ENCODE assay signal across 20 cellular contexts in genomic region chr7:159023746-159024145, GRCh38.
DNase-seq lines count a peak whose midpoint lies in the region; ATAC-seq and TF ChIP-seq lines count a peak whose summit lies in the region.
"Had no signal": no experiment of that assay in that cellular context is flagged by ENCODE, and none has a peak within 500 bp of the region (broad histone marks: within the 10 kb centered on the region; RNA-seq: fewer than 3 reads in every experiment).

No MANE protein-coding gene starts in this region.

- H2AFZ ChIP-seq in PC-3 (ENCODE audit: low read length): no peak overlapping the region
- H2AFZ ChIP-seq in mesenchymal stem cell (ENCODE audit: low read depth, low read length): no peak overlapping the region

- TF ChIP-seq POLR2A in suprapubic skin (IDR thresholded peaks at IDR 0.05): no peak

- no peak overlapping the region for H3K4ac ChIP-seq in mesenchymal stem cell (ENCODE audit: low read depth in 1 of 2, low read length in 2 of 2)

- H2BK15ac ChIP-seq in mesenchymal stem cell (ENCODE audit: low read depth, poor library complexity, severe bottlenecking): no peak overlapping the region

- no peaks in the 10 kb centered on the region for H3F3A ChIP-seq in PC-3 (ENCODE audit: low read length, unreplicated experiment)

- H4K20me1 ChIP-seq in PC-3 (ENCODE audit: low read length): no peaks in the 10 kb centered on the region

- no peak overlapping the region for H3K14ac ChIP-seq in mesenchymal stem cell (ENCODE audit: low read length in 2 of 2)

- TF ChIP-seq CTCF in PC-3 (conservative IDR thresholded peaks at IDR 0.05; ENCODE audit: low read depth, low read length) (no peak), suprapubic skin (IDR thresholded peaks at IDR 0.05) (no peak), foreskin keratinocyte (conservative IDR thresholded peaks at IDR 0.05) (no peak)

- H3K27me3 ChIP-seq in PC-3 (ENCODE audit: low read length) (no peaks in the 10 kb centered on the region), mesenchymal stem cell (ENCODE audit: control insufficient read depth in 1 of 2, insufficient read depth in 1 of 2, low read length in 2 of 2) (peaks cover 0 to 37% of the 10 kb centered on the region in 2 experiments), suprapubic skin (peaks cover 5% of the 10 kb centered on the region), foreskin keratinocyte (no peaks in the 10 kb centered on the region)

- no peak overlapping the region for H2BK12ac ChIP-seq in mesenchymal stem cell (ENCODE audit: low read length in 2 of 2)

- H3K4me3 ChIP-seq in PC-3 (ENCODE audit: low read length) (no peak overlapping the region), mesenchymal stem cell (ENCODE audit: insufficient read depth in 1 of 2, low read depth in 1 of 2, low read length in 2 of 2) (no peak overlapping the region), suprapubic skin (no peak overlapping the region)
- H3K4me3 ChIP-seq: A549, GM12878, K562 had no signal

- no peak overlapping the region for H2BK120ac ChIP-seq in mesenchymal stem cell (ENCODE audit: low read depth, low read length)

- H3K4me1 ChIP-seq in PC-3 (ENCODE audit: insufficient read depth, low read length) (peaks cover 41% of the 10 kb centered on the region), mesenchymal stem cell (ENCODE audit: control insufficient read depth, insufficient read depth, low read depth, low read length) (peaks cover 68% of the 10 kb centered on the region), suprapubic skin (peaks cover 11% of the 10 kb centered on the region), foreskin keratinocyte (no peaks in the 10 kb centered on the region)

- H2BK5ac ChIP-seq in mesenchymal stem cell (ENCODE audit: low read depth, low read length, poor library complexity, severe bottlenecking): no peak overlapping the region

- H3K9ac ChIP-seq in PC-3 (ENCODE audit: low read length): no peak overlapping the region; the same call in 1 of the 2 replicates
- H3K9ac ChIP-seq in mesenchymal stem cell (ENCODE audit: low read length): no peak overlapping the region

- POLR2A ChIA-PET in activated naive CD8-positive, alpha-beta T cell treated with anti-CD3 and anti-CD28 coated beads, Interleukin-2, amount 10 ng/mL, durations not matched to agents 7 days and 5 days (lab: Charles Lee): interaction anchor here (0.7 kb wide), 1 partner anchor 624 kb away, joined by 3 read pairs; no protein-coding TSS in a partner anchor
- POLR2A ChIA-PET in PC-3 (lab: Charles Lee; ENCODE audit: unreplicated experiment): no interaction called here

- no peak overlapping the region for H4K8ac ChIP-seq in mesenchymal stem cell (ENCODE audit: low read length)

- H3K4me2 ChIP-seq in PC-3 (ENCODE audit: low read length) (no peak overlapping the region), mesenchymal stem cell (ENCODE audit: low read length, poor library complexity, severe bottlenecking) (no peak overlapping the region)
- H3K4me2 ChIP-seq: A549 had no signal

- H3K79me1 ChIP-seq in mesenchymal stem cell (replicated peaks; ENCODE audit: low read length, poor library complexity, severe bottlenecking): no peaks in the 10 kb centered on the region

- H3K9me3 Mint-ChIP-seq in activated naive CD8-positive, alpha-beta T cell treated with anti-CD3 and anti-CD28 coated beads, Interleukin-2, amount 10 ng/mL, durations not matched to agents 7 days and 5 days: peaks cover 3% of the 10 kb centered on the region
- H3K9me3 Mint-ChIP-seq in activated naive CD8-positive, alpha-beta T cell treated with anti-CD3 and anti-CD28 coated beads, Interleukin-2, amount 50 U/mL, for 24 hours: no peaks in the 10 kb centered on the region
- H3K9me3 Mint-ChIP-seq: CD4-positive, alpha-beta T cell had no signal

- no peaks in the 10 kb centered on the region for H3K9me3 ChIP-seq in PC-3 (ENCODE audit: low read length)
- no peaks in the 10 kb centered on the region for H3K9me3 ChIP-seq in mesenchymal stem cell (ENCODE audit: control insufficient read depth, low read length)
- no peaks in the 10 kb centered on the region for H3K9me3 ChIP-seq in suprapubic skin
- H3K9me3 ChIP-seq: A549 had no signal

- no peaks in the 10 kb centered on the region for H3K36me3 ChIP-seq in PC-3 (ENCODE audit: low read depth, low read length)
- H3K36me3 ChIP-seq in mesenchymal stem cell (ENCODE audit: control insufficient read depth in 1 of 2, insufficient read depth in 2 of 2, low read depth in 1 of 2, low read length in 2 of 2): peaks cover 0 to 3% of the 10 kb centered on the region in 2 experiments
- no peaks in the 10 kb centered on the region for H3K36me3 ChIP-seq in suprapubic skin

- TF ChIP-seq EP300 in suprapubic skin (IDR thresholded peaks at IDR 0.05): no peak

- 0 out of 2 replicates have a peak overlapping the region, but pooled peaks have one; percentile 7 for H3K27ac ChIP-seq in PC-3 (ENCODE audit: low read length)
- H3K27ac ChIP-seq in mesenchymal stem cell (ENCODE audit: low read length, poor library complexity, severe bottlenecking): no peak overlapping the region
- H3K27ac ChIP-seq in suprapubic skin: no peak overlapping the region
- H3K27ac ChIP-seq in foreskin keratinocyte: no peak overlapping the region

- peaks cover 3% of the 10 kb centered on the region for H3K4me1 Mint-ChIP-seq in activated naive CD8-positive, alpha-beta T cell treated with anti-CD3 and anti-CD28 coated beads, Interleukin-2, amount 10 ng/mL, durations not matched to agents 7 days and 5 days
- H3K4me1 Mint-ChIP-seq in activated naive CD8-positive, alpha-beta T cell treated with anti-CD3 and anti-CD28 coated beads, Interleukin-2, amount 50 U/mL, for 24 hours: peaks cover 15% of the 10 kb centered on the region

- H3K23ac ChIP-seq in mesenchymal stem cell (ENCODE audit: low read length in 2 of 2): no peak overlapping the region

- H3K27ac Mint-ChIP-seq in activated naive CD8-positive, alpha-beta T cell treated with anti-CD3 and anti-CD28 coated beads, Interleukin-2, amount 10 ng/mL, durations not matched to agents 7 days and 5 days: no peak overlapping the region
- no peak overlapping the region for H3K27ac Mint-ChIP-seq in activated naive CD8-positive, alpha-beta T cell treated with anti-CD3 and anti-CD28 coated beads, Interleukin-2, amount 50 U/mL, for 24 hours
- H3K27ac Mint-ChIP-seq: CD4-positive, alpha-beta T cell had no signal

- H3K79me2 ChIP-seq in PC-3 (ENCODE audit: low read length): no peaks in the 10 kb centered on the region

- H4K91ac ChIP-seq in mesenchymal stem cell (ENCODE audit: low read length): no peak overlapping the region

- BruUV-seq in PC-3 (replicated peaks; lab: Mats Ljungman, UMichigan): no TSS peak

- WGBS in mesenchymal stem cell: 92% methylated on average over 12 of the region's 12 CpGs
- 85% methylated on average over 10 of the region's 12 CpGs for WGBS in suprapubic skin

- ATAC-seq in activated naive CD8-positive, alpha-beta T cell treated with anti-CD3 and anti-CD28 coated beads, Interleukin-2, amount 10 ng/mL, durations not matched to agents 7 days and 5 days (ENCODE audit: low read depth): no peak
- ATAC-seq in activated naive CD8-positive, alpha-beta T cell treated with anti-CD3 and anti-CD28 coated beads, Interleukin-2, amount 50 U/mL, for 24 hours: no peak
- ATAC-seq in PC-3 (no peak), foreskin keratinocyte (no peak)
- ATAC-seq: A549, GM12878, K562 had no signal

- no peak overlapping the region for H3K4me3 Mint-ChIP-seq in activated naive CD8-positive, alpha-beta T cell treated with anti-CD3 and anti-CD28 coated beads, Interleukin-2, amount 10 ng/mL, durations not matched to agents 7 days and 5 days
- H3K4me3 Mint-ChIP-seq in activated naive CD8-positive, alpha-beta T cell treated with anti-CD3 and anti-CD28 coated beads, Interleukin-2, amount 50 U/mL, for 24 hours: no peak overlapping the region
- H3K4me3 Mint-ChIP-seq: CD4-positive, alpha-beta T cell had no signal

- CTCF ChIA-PET in PC-3 (lab: Charles Lee): no interaction called here

- H3K36me3 Mint-ChIP-seq in activated naive CD8-positive, alpha-beta T cell treated with anti-CD3 and anti-CD28 coated beads, Interleukin-2, amount 10 ng/mL, durations not matched to agents 7 days and 5 days: no peaks in the 10 kb centered on the region
- no peaks in the 10 kb centered on the region for H3K36me3 Mint-ChIP-seq in activated naive CD8-positive, alpha-beta T cell treated with anti-CD3 and anti-CD28 coated beads, Interleukin-2, amount 50 U/mL, for 24 hours (ENCODE audit: low read depth)

- H2AK5ac ChIP-seq in mesenchymal stem cell (ENCODE audit: low read length, severe bottlenecking): peak overlapping the region; percentile 49

- peak; percentile 12 for DNase-seq in activated naive CD8-positive, alpha-beta T cell treated with anti-CD3 and anti-CD28 coated beads, Interleukin-2, amount 10 ng/mL, durations not matched to agents 7 days and 5 days
- DNase-seq in activated naive CD8-positive, alpha-beta T cell treated with anti-CD3 and anti-CD28 coated beads, Interleukin-2, amount 50 U/mL, for 24 hours: no peak
- no peak for DNase-seq in PC-3
- no peak for DNase-seq in mesenchymal stem cell
- peak; percentile 28 to 44 for DNase-seq in suprapubic skin (ENCODE audit: low spot score in 2 of 2)
- no peak for DNase-seq in globus pallidus (ENCODE audit: low spot score)
- no peak for DNase-seq in NCI-H2227 treated with DMSO at 0.1 percent for 48 hours (lab: John Stamatoyannopoulos, UW)
- no peak for DNase-seq in foreskin keratinocyte
- DNase-seq: Caco-2, DMS153, EL, HCEC 1CT, NCI-H1092 treated with DMSO at 0.1 percent for 48 hours, NCI-H2081, NCI-H2171 treated with DMSO at 0.1 percent for 48 hours, Right ventricle myocardium superior had no signal

- intact Hi-C loops in PC-3 (cut with micrococcal nuclease): no loop called here

- no peak overlapping the region for H3K18ac ChIP-seq in mesenchymal stem cell (ENCODE audit: low read depth in 1 of 2, low read length in 2 of 2)

- peaks cover 10% of the 10 kb centered on the region for H3K27me3 Mint-ChIP-seq in activated naive CD8-positive, alpha-beta T cell treated with anti-CD3 and anti-CD28 coated beads, Interleukin-2, amount 10 ng/mL, durations not matched to agents 7 days and 5 days
- H3K27me3 Mint-ChIP-seq in activated naive CD8-positive, alpha-beta T cell treated with anti-CD3 and anti-CD28 coated beads, Interleukin-2, amount 50 U/mL, for 24 hours: peaks cover 20% of the 10 kb centered on the region

- H3K9me2 ChIP-seq in PC-3 (replicated peaks; ENCODE audit: low read length): no peaks in the 10 kb centered on the region

Comparison
In these comparisons a context has a peak if more than half of its experiments do, and no peak if none do; other contexts are left out.
1. DNase-seq: peak in activated naive CD8-positive, alpha-beta T cell treated with anti-CD3 and anti-CD28 coated beads, Interleukin-2, amount 10 ng/mL, durations not matched to agents 7 days and 5 days (single experiment) and suprapubic skin (2 of 2); none in activated naive CD8-positive, alpha-beta T cell treated with anti-CD3 and anti-CD28 coated beads, Interleukin-2, amount 50 U/mL, for 24 hours (single experiment), PC-3 (single experiment), mesenchymal stem cell (single experiment), globus pallidus (single experiment), NCI-H2227 treated with DMSO at 0.1 percent for 48 hours (single experiment) and foreskin keratinocyte (0 of 2).